ENCODE assay signal across 17 cellular contexts in genomic region chr14:96863986-96864330, GRCh38.
A peak's percentile ranks its signal among the peaks of the same experiment; 100 is the strongest.
DNase-seq lines count a peak whose midpoint lies in the region; ATAC-seq, FAIRE-seq and TF ChIP-seq lines count a peak whose summit lies in the region.
"Had no signal": no experiment of that assay in that cellular context is flagged by ENCODE, and none has a peak within 500 bp of the region (broad histone marks: within the 10 kb centered on the region; RNA-seq: fewer than 3 reads in every experiment).

No MANE protein-coding gene starts in this region.

- intact Hi-C loops in A673 (cut with micrococcal nuclease; ENCODE audit: unreplicated experiment) (no loop called here), GM12878 (cut with micrococcal nuclease; ENCODE audit: unreplicated experiment) (no loop called here)

- no peak overlapping the region for H3K4me3 Mint-ChIP-seq in neural progenitor cell
- H3K4me3 Mint-ChIP-seq: CD4-positive, alpha-beta T cell had no signal

- no peak for ATAC-seq in GM12878
- ATAC-seq in gastroesophageal sphincter: no peak

- no peak for TF ChIP-seq RAD21 in GM12878 (IDR thresholded peaks at IDR 0.05; ENCODE audit: insufficient read depth, low read depth, low read length)

- no TSS peak for BruUV-seq in A673 (replicated peaks; lab: Mats Ljungman, UMichigan)
- BruUV-seq in GM12878 (replicated peaks; lab: Mats Ljungman, UMichigan): no TSS peak

- no peaks in the 10 kb centered on the region for H3K27me3 Mint-ChIP-seq in neural progenitor cell (ENCODE audit: insufficient read depth, low read depth)
- H3K27me3 Mint-ChIP-seq: CD4-positive, alpha-beta T cell had no signal

- peaks cover 30% of the 10 kb centered on the region for H3K36me3 ChIP-seq in A673 (ENCODE audit: insufficient read depth, low read length, poor library complexity, severe bottlenecking)
- H3K36me3 ChIP-seq in HUES48 (ENCODE audit: control insufficient read depth, insufficient read depth, low read length): peaks cover 21% of the 10 kb centered on the region; the same call in 1 of the 2 replicates
- no peaks in the 10 kb centered on the region; a peak in 3 of 4 replicates for H3K36me3 ChIP-seq in GM12878 (ENCODE audit: control insufficient read depth in 2 of 2, insufficient read depth in 2 of 2, low read length in 1 of 2)
- H3K36me3 ChIP-seq in neural progenitor cell: peaks cover 25% of the 10 kb centered on the region
- H3K36me3 ChIP-seq in gastroesophageal sphincter: no peaks in the 10 kb centered on the region
- no peaks in the 10 kb centered on the region for H3K36me3 ChIP-seq in mesenchymal stem cell (ENCODE audit: control insufficient read depth in 1 of 2, insufficient read depth in 2 of 2, low read depth in 1 of 2, low read length in 2 of 2)

- H2AK5ac ChIP-seq in mesenchymal stem cell (ENCODE audit: low read length, severe bottlenecking): no peak overlapping the region

- peaks cover 2% of the 10 kb centered on the region for H3K9me3 Mint-ChIP-seq in neural progenitor cell
- H3K9me3 Mint-ChIP-seq: CD4-positive, alpha-beta T cell had no signal

- no peak for TF ChIP-seq EP300 in GM12878 (IDR thresholded peaks at IDR 0.05; ENCODE audit: borderline replicate concordance in 1 of 2, control insufficient read depth in 1 of 2, low read depth in 2 of 2, low read length in 2 of 2)
- TF ChIP-seq EP300 in gastroesophageal sphincter (IDR thresholded peaks at IDR 0.05): no peak

- FAIRE-seq in GM12878 (lab: Jason Lieb, UNC): peak; percentile 31
- FAIRE-seq: H54 had no signal

- peaks cover 19% of the 10 kb centered on the region for H3K36me3 Mint-ChIP-seq in neural progenitor cell

- no peak for TF ChIP-seq POLR2A in GM12878 (IDR thresholded peaks at IDR 0.05; ENCODE audit: low read depth, low read length)
- TF ChIP-seq POLR2A in gastroesophageal sphincter (IDR thresholded peaks at IDR 0.05): no peak

- H2BK120ac ChIP-seq in mesenchymal stem cell (ENCODE audit: low read depth, low read length): no peak overlapping the region

- H3K4me3 ChIP-seq in A673 (ENCODE audit: low read depth, low read length, poor library complexity, severe bottlenecking) (no peak overlapping the region), HUES48 (ENCODE audit: low read depth, low read length) (no peak overlapping the region), GM12878 (no peak overlapping the region), neural progenitor cell (no peak overlapping the region), gastroesophageal sphincter (no peak overlapping the region), mesenchymal stem cell (ENCODE audit: insufficient read depth in 1 of 2, low read depth in 1 of 2, low read length in 2 of 2) (no peak overlapping the region)
- H3K4me3 ChIP-seq: GM23248 had no signal

- H3K4ac ChIP-seq in mesenchymal stem cell (ENCODE audit: low read depth in 1 of 2, low read length in 2 of 2): no peak overlapping the region

- WGBS in GM12878 (ENCODE audit: insufficient coverage, insufficient replicate concordance, low lambda C conversion rate, missing lambda C conversion rate): 100% methylated on average over 3 of the region's 3 CpGs
- WGBS in gastroesophageal sphincter (ENCODE audit: low coverage in 1 of 2), 2 donors: 91 to 95% methylated on average over 3 of the region's 3 CpGs
- WGBS in mesenchymal stem cell: 91% methylated on average over 1 of the region's 3 CpGs

- H3K27ac Mint-ChIP-seq in neural progenitor cell: no peak overlapping the region
- H3K27ac Mint-ChIP-seq: CD4-positive, alpha-beta T cell had no signal

- H3F3A ChIP-seq in neural progenitor cell (ENCODE audit: low read depth): peaks cover 24% of the 10 kb centered on the region

- H2BK15ac ChIP-seq in mesenchymal stem cell (ENCODE audit: low read depth, poor library complexity, severe bottlenecking): no peak overlapping the region

- H4K8ac ChIP-seq in mesenchymal stem cell (ENCODE audit: low read length): no peak overlapping the region

- CTCF ChIA-PET in A673 (lab: Charles Lee) (no interaction called here), GM12878 (lab: Yijun Ruan, JAX) (interaction anchor here (2.1 kb wide), 1 partner anchor 11 kb away, joined by 12 read pairs; no protein-coding TSS in a partner anchor)

- no peak overlapping the region for H3K23ac ChIP-seq in mesenchymal stem cell (ENCODE audit: low read length in 2 of 2)

- SMC1A ChIA-PET in GM12878 (lab: Charles Lee; ENCODE audit: uncharacterized antibody, unreplicated experiment): interaction anchor here (3.8 kb wide), 1 partner anchor 11 kb away, joined by 18 read pairs; no protein-coding TSS in a partner anchor

- H3K4me1 ChIP-seq in A673 (ENCODE audit: insufficient read depth, low read length, poor library complexity, severe bottlenecking) (peaks cover 27% of the 10 kb centered on the region), HUES48 (ENCODE audit: control insufficient read depth, insufficient read depth, low read length) (peaks cover 44% of the 10 kb centered on the region), GM12878 (ENCODE audit: control insufficient read depth, insufficient read depth, low read length) (no peaks in the 10 kb centered on the region), neural progenitor cell (peaks cover 49% of the 10 kb centered on the region), gastroesophageal sphincter (no peaks in the 10 kb centered on the region), mesenchymal stem cell (ENCODE audit: control insufficient read depth, insufficient read depth, low read depth, low read length) (no peaks in the 10 kb centered on the region)
- H3K4me1 ChIP-seq: Caco-2 had no signal

- H4K20me1 ChIP-seq in GM12878 (ENCODE audit: control insufficient read depth, insufficient read depth) (no peaks in the 10 kb centered on the region), neural progenitor cell (ENCODE audit: low read depth) (no peaks in the 10 kb centered on the region)

- no peak overlapping the region for H2AFZ ChIP-seq in GM12878 (ENCODE audit: control insufficient read depth, low read depth, low read length)
- H2AFZ ChIP-seq in neural progenitor cell (replicated peaks): no peak overlapping the region
- no peak overlapping the region for H2AFZ ChIP-seq in mesenchymal stem cell (ENCODE audit: low read depth, low read length)
- H2AFZ ChIP-seq: GM23248 had no signal

- RAD21 ChIA-PET in GM12878 (lab: Charles Lee; ENCODE audit: unreplicated experiment): interaction anchor here (0.7 kb wide), 1 partner anchor 11 kb away, joined by 3 read pairs; no protein-coding TSS in a partner anchor

- no peak for DNase-seq in A673 (ENCODE audit: low spot score)
- DNase-seq in GM12878 (ENCODE audit: low read depth, low spot score): no peak
- DNase-seq in neural progenitor cell (ENCODE audit: low spot score): no peak
- no peak for DNase-seq in HuH-7.5 (ENCODE audit: low spot score)
- DNase-seq in mesenchymal stem cell: no peak
- DNase-seq: AML-193; Caco-2; CD4-positive, alpha-beta T cell; DMS153; GDM1; GM23248; HCEC 1CT had no signal

- no peak overlapping the region for H3K14ac ChIP-seq in mesenchymal stem cell (ENCODE audit: low read length in 2 of 2)

- no peak overlapping the region for H4K91ac ChIP-seq in mesenchymal stem cell (ENCODE audit: low read length)

- POLR2A ChIA-PET in A673 (lab: Charles Lee; ENCODE audit: low non-redundant PET) (no interaction called here), GM12878 (lab: Charles Lee) (no interaction called here)

- no peak overlapping the region for H3K18ac ChIP-seq in mesenchymal stem cell (ENCODE audit: low read depth in 1 of 2, low read length in 2 of 2)

- H3K9ac ChIP-seq in HUES48 (ENCODE audit: low read depth, low read length): no peak overlapping the region
- H3K9ac ChIP-seq in GM12878 (ENCODE audit: control insufficient read depth, insufficient read depth, low read length): no peak overlapping the region
- H3K9ac ChIP-seq in neural progenitor cell: no peak overlapping the region
- H3K9ac ChIP-seq in mesenchymal stem cell (ENCODE audit: low read length): no peak overlapping the region
- H3K9ac ChIP-seq: GM23248, KMS-11 had no signal

- no peak overlapping the region for H2BK12ac ChIP-seq in mesenchymal stem cell (ENCODE audit: low read length in 2 of 2)

- H3K4me1 Mint-ChIP-seq in neural progenitor cell: peaks cover 17% of the 10 kb centered on the region

- H3K27me3 ChIP-seq in A673 (replicated peaks; ENCODE audit: insufficient read depth, low read depth, low read length, poor library complexity): no peaks in the 10 kb centered on the region
- no peaks in the 10 kb centered on the region for H3K27me3 ChIP-seq in HUES48 (ENCODE audit: control insufficient read depth, insufficient read depth, low read length)
- no peaks in the 10 kb centered on the region for H3K27me3 ChIP-seq in GM12878 (replicated peaks in 1 of 2; ENCODE audit: control insufficient read depth in 2 of 2, insufficient read depth in 2 of 2, low read length in 1 of 2)
- no peaks in the 10 kb centered on the region for H3K27me3 ChIP-seq in neural progenitor cell
- no peaks in the 10 kb centered on the region for H3K27me3 ChIP-seq in gastroesophageal sphincter
- H3K27me3 ChIP-seq in mesenchymal stem cell (ENCODE audit: control insufficient read depth in 1 of 2, insufficient read depth in 1 of 2, low read length in 2 of 2): no peaks in the 10 kb centered on the region

- no peak for TF ChIP-seq CTCF in A673 (conservative IDR thresholded peaks at IDR 0.05; ENCODE audit: low read depth, low read length)
- TF ChIP-seq CTCF in GM12878 (IDR thresholded peaks at IDR 0.05 in 2 of 3, conservative IDR thresholded peaks at IDR 0.05 in 1 of 3; ENCODE audit: control insufficient read depth in 2 of 3, extremely low read depth in 1 of 3, insufficient read depth in 1 of 3, low read depth in 3 of 3, low read length in 3 of 3): no peak
- no peak for TF ChIP-seq CTCF in neural progenitor cell (IDR thresholded peaks at IDR 0.05)
- no peak for TF ChIP-seq CTCF in gastroesophageal sphincter (IDR thresholded peaks at IDR 0.05)

- H3K79me1 ChIP-seq in mesenchymal stem cell (replicated peaks; ENCODE audit: low read length, poor library complexity, severe bottlenecking): peaks cover 5% of the 10 kb centered on the region

- H3K9me3 ChIP-seq in A673 (ENCODE audit: low read depth, low read length, poor library complexity, severe bottlenecking): peaks cover 6% of the 10 kb centered on the region
- no peaks in the 10 kb centered on the region for H3K9me3 ChIP-seq in HUES48 (ENCODE audit: control insufficient read depth, insufficient read depth, low read length)
- no peaks in the 10 kb centered on the region for H3K9me3 ChIP-seq in GM12878 (replicated peaks; ENCODE audit: control insufficient read depth, insufficient read depth, low read length)
- no peaks in the 10 kb centered on the region for H3K9me3 ChIP-seq in neural progenitor cell (ENCODE audit: low read depth)
- H3K9me3 ChIP-seq in gastroesophageal sphincter: no peaks in the 10 kb centered on the region
- H3K9me3 ChIP-seq in mesenchymal stem cell (ENCODE audit: control insufficient read depth, low read length): no peaks in the 10 kb centered on the region
- H3K9me3 ChIP-seq: Caco-2 had no signal

- in situ Hi-C loops in GM12878 (cut with MboI): no loop called here

- peak overlapping the region; percentile 17 for H3K27ac ChIP-seq in A673 (ENCODE audit: low read depth, low read length, poor library complexity, severe bottlenecking)
- H3K27ac ChIP-seq in HUES48 (ENCODE audit: low read depth, low read length): peak overlapping the region; percentile 90
- H3K27ac ChIP-seq in GM12878 (ENCODE audit: control insufficient read depth, insufficient read depth): no peak overlapping the region
- H3K27ac ChIP-seq in neural progenitor cell: peak overlapping the region; percentile 83
- H3K27ac ChIP-seq in gastroesophageal sphincter: no peak overlapping the region
- no peak overlapping the region for H3K27ac ChIP-seq in mesenchymal stem cell (ENCODE audit: low read length, poor library complexity, severe bottlenecking)
- H3K27ac ChIP-seq: C4-2B, GM23248, KMS-11 had no signal

- H3K4me2 ChIP-seq in GM12878 (ENCODE audit: control insufficient read depth, insufficient read depth) (no peak overlapping the region), neural progenitor cell (peak overlapping the region; percentile 29), mesenchymal stem cell (ENCODE audit: low read length, poor library complexity, severe bottlenecking) (no peak overlapping the region)
- H3K4me2 ChIP-seq: KMS-11 had no signal

- no peaks in the 10 kb centered on the region for H3K79me2 ChIP-seq in GM12878 (ENCODE audit: control insufficient read depth, insufficient read depth, low read length)
- peaks cover 25% of the 10 kb centered on the region for H3K79me2 ChIP-seq in neural progenitor cell (ENCODE audit: low read depth)

- H2BK5ac ChIP-seq in mesenchymal stem cell (ENCODE audit: low read depth, low read length, poor library complexity, severe bottlenecking): no peak overlapping the region

Comparison
In these comparisons a context has a peak if more than half of its experiments do, and no peak if none do; other contexts are left out.
1. H3K27ac ChIP-seq: peak in A673 (single experiment), HUES48 (single experiment) and neural progenitor cell (single experiment); none in GM12878 (single experiment), gastroesophageal sphincter (0 of 4) and mesenchymal stem cell (single experiment).